ENCODE assay signal across 29 cellular contexts in the genomic region with DNA sequence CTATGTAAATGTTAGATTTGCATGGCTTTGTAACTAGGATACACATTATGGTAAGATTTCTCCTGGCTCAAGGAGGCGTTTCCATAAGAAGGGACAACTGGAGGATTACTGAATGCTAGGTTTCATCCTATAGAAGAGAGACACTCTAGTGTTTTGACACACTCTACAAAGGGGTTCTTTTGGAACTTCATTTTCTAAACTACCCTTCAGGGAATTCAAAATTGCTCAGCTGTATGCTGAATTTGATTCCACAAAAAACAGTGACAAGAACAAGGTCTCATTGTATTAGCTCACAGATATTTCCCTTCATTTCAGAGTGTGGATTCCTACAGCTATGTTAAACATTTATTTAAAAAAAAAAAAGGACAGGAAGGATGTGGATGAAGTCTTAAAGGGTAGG.
"Had no signal": no experiment of that assay in that cellular context is flagged by ENCODE, and none has a peak within 500 bp of the region (broad histone marks: within the 10 kb centered on the region; RNA-seq: fewer than 3 reads in every experiment).

No MANE protein-coding gene starts in this region.

- H3K27ac ChIP-seq: neural progenitor cell, ovary, parathyroid adenoma, psoas muscle, right lobe of liver, sigmoid colon, suprapubic skin, testis, tibial artery, transverse colon, upper lobe of right lung, uterus had no signal

- H3K4me2 ChIP-seq: neural progenitor cell had no signal

- H3K36me3 ChIP-seq: neural progenitor cell, ovary, right lobe of liver, sigmoid colon, suprapubic skin, tibial artery, transverse colon, upper lobe of right lung, uterus had no signal

- H3K4me3 ChIP-seq: neural progenitor cell, ovary, psoas muscle, right lobe of liver, sigmoid colon, suprapubic skin, testis, tibial artery, transverse colon, upper lobe of right lung, uterus had no signal

- H3K79me2 ChIP-seq: parathyroid adenoma had no signal

- H3K27me3 ChIP-seq: neural progenitor cell, ovary, right lobe of liver, sigmoid colon, suprapubic skin, testis, tibial artery, transverse colon, upper lobe of right lung, uterus had no signal

- H3K4me3 Mint-ChIP-seq: natural killer cell; nephron; neural progenitor cell; stimulated activated memory B cell treated with anti-CD40 and anti-IgM and Interleukin-4, amounts not matched to agents 10 μg/mL and 1 μg/mL and 100 μg/mL, for 72 hours; stimulated activated naive CD8-positive, alpha-beta T cell treated with anti-CD3 and anti-CD28 coated beads, Interleukin-15, amount 100 ng/mL, for 72 hours; type B pancreatic cell had no signal

- DNase-seq: natural killer cell; occipital lobe; ovary; posterior cingulate gyrus; psoas muscle; right cardiac atrium; right lobe of liver; sigmoid colon; small intestine; stimulated activated CD4-positive, alpha-beta T cell treated with anti-CD3 and anti-CD28 coated beads, Interleukin-15, amount 100 ng/mL, for 24 hours; stimulated activated CD4-positive, alpha-beta T cell treated with anti-CD3 and anti-CD28 coated beads, Interleukin-4, amount 100 ng/mL, for 1 hour; stimulated activated CD4-positive, alpha-beta T cell treated with anti-CD3 and anti-CD28 coated beads, Interleukin-4, amount 100 ng/mL, for 4 hours; stimulated activated CD8-positive, alpha-beta memory T cell treated with anti-CD3 and anti-CD28 coated beads, Interleukin-4, amount 100 ng/mL, for 48 hours; stimulated activated naive CD4-positive, alpha-beta T cell; stimulated activated naive CD8-positive, alpha-beta T cell treated with anti-CD3 and anti-CD28 coated beads, Interleukin-15, amount 100 ng/mL, for 72 hours; stimulated activated naive CD8-positive, alpha-beta T cell treated with anti-CD3 and anti-CD28 coated beads, Interleukin-15, Interleukin-2, amounts not matched to agents 100 U/mL and 50 U/mL, for 24 hours; substantia nigra; testis; tibial artery; transverse colon; upper lobe of right lung; uterus had no signal

- H3K27me3 Mint-ChIP-seq: progenitor cell of endocrine pancreas; stimulated activated memory B cell treated with anti-CD40 and anti-IgM and Interleukin-4, amounts not matched to agents 10 μg/mL and 1 μg/mL and 100 μg/mL, for 72 hours; stimulated activated naive CD8-positive, alpha-beta T cell treated with anti-CD3 and anti-CD28 coated beads, Interleukin-15, amount 100 ng/mL, for 72 hours; type B pancreatic cell had no signal

- H3K4me1 ChIP-seq: neural progenitor cell, psoas muscle, right lobe of liver, suprapubic skin, testis, transverse colon, upper lobe of right lung, uterus had no signal

- H3K4me1 Mint-ChIP-seq: stimulated activated memory B cell treated with anti-CD40 and anti-IgM and Interleukin-4, amounts not matched to agents 10 μg/mL and 1 μg/mL and 100 μg/mL, for 72 hours; stimulated activated naive CD8-positive, alpha-beta T cell treated with anti-CD3 and anti-CD28 coated beads, Interleukin-15, amount 100 ng/mL, for 72 hours had no signal

- H3K27ac Mint-ChIP-seq: natural killer cell; nephron; neural progenitor cell; progenitor cell of endocrine pancreas; stimulated activated memory B cell treated with anti-CD40 and anti-IgM and Interleukin-4, amounts not matched to agents 10 μg/mL and 1 μg/mL and 100 μg/mL, for 72 hours; stimulated activated naive CD8-positive, alpha-beta T cell treated with anti-CD3 and anti-CD28 coated beads, Interleukin-15, amount 100 ng/mL, for 72 hours; type B pancreatic cell had no signal

- H2AFZ ChIP-seq: neural progenitor cell, parathyroid adenoma had no signal

- ATAC-seq: natural killer cell; psoas muscle; right cardiac atrium; right lobe of liver; stimulated activated memory B cell treated with anti-CD40 and anti-IgM and Interleukin-4, amounts not matched to agents 10 μg/mL and 1 μg/mL and 100 μg/mL, for 72 hours; stimulated activated naive CD8-positive, alpha-beta T cell treated with anti-CD3 and anti-CD28 coated beads, Interleukin-15, amount 100 ng/mL, for 72 hours; stimulated activated naive CD8-positive, alpha-beta T cell treated with anti-CD3 and anti-CD28 coated beads, Interleukin-15, Interleukin-2, amounts not matched to agents 100 U/mL and 50 U/mL, for 24 hours; upper lobe of right lung had no signal

- H3K36me3 Mint-ChIP-seq: natural killer cell; stimulated activated memory B cell treated with anti-CD40 and anti-IgM and Interleukin-4, amounts not matched to agents 10 μg/mL and 1 μg/mL and 100 μg/mL, for 72 hours had no signal
